ENCODE assay signal across 1 cellular context in the genomic region with DNA sequence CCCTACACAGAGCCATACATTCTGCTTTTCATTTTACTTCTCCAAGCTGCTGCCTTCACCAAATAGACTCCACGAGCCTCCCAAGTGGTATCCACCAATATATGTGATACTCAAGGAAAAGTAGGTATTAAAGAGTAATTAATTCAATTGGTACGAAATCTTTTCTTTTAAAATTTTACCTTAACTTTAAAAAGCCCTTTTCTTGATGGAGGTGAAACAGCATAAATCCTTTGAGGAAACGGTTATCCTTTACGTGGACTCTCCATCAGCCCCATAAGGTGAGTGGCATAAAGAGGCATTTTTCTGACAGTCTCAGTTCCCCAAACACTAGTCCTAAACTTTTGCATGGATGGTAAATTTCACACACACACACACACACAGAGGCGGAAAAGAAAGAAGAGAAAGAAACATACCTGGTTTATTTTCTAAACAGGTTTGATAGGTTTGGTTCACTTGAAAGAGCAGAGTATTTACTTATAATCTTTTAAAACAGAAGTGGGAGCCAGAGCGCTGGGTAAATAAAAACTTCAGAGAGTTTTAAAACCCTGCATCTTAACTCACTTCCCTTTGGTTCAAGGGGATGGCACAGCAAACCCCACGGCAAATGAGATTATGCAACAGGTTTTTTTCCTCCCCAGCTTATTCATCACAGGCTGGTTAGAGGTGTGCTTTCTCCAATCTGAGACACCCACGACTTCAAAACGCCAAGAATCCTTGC.
TF ChIP-seq lines count a peak whose summit lies in the region.

No MANE protein-coding gene starts in this region.

TF ChIP-seq in K562, 482 proteins besides CTCF, POLR2A, EP300 and RAD21 (continued from another document):
- TF ChIP-seq MYBL2 (IDR thresholded peaks at IDR 0.05; ENCODE audit: low read depth) (no peak), MYBL2 (CRISPR knock-in tag; IDR thresholded peaks at IDR 0.05; ENCODE audit: borderline replicate concordance) (no peak), JUND (IDR thresholded peaks at IDR 0.05; ENCODE audit: borderline replicate concordance, low read depth, low read length) (0 out of 2 replicates have a peak, but pooled peaks have one; percentile 23), JUND (tag; IDR thresholded peaks at IDR 0.05; ENCODE audit: borderline replicate concordance, low read depth, low read length) (no peak), PCBP1 (IDR thresholded peaks at IDR 0.05; ENCODE audit: low read depth, low read length, poor library complexity, severe bottlenecking) (no peak), TSC22D4 (tag; IDR thresholded peaks at IDR 0.05) (no peak), WHSC1 (IDR thresholded peaks at IDR 0.05; ENCODE audit: low read length) (no peak), ESRRA (IDR thresholded peaks at IDR 0.05; ENCODE audit: borderline replicate concordance, low read depth) (no peak), ZFP30 (CRISPR knock-in tag; IDR thresholded peaks at IDR 0.05; ENCODE audit: borderline replicate concordance) (no peak), SMC3 (conservative IDR thresholded peaks at IDR 0.05; ENCODE audit: insufficient read depth, low read depth, low read length) (no peak), CREBBP (IDR thresholded peaks at IDR 0.05; ENCODE audit: low read depth, low read length) (no peak), SMARCC2 (IDR thresholded peaks at IDR 0.05; ENCODE audit: low read depth) (peak; percentile 18; the same call in 1 of the 2 replicates), DNMT1 (IDR thresholded peaks at IDR 0.05) (no peak), ZNF384 (IDR thresholded peaks at IDR 0.05; ENCODE audit: low read depth, low read length) (peak; percentile 26; the same call in 1 of the 2 replicates), SPI1 (IDR thresholded peaks at IDR 0.05; ENCODE audit: borderline replicate concordance, low read depth, low read length) (no peak), FOXM1 (IDR thresholded peaks at IDR 0.05; ENCODE audit: low read depth) (no peak), FOXM1 (CRISPR knock-in tag; IDR thresholded peaks at IDR 0.05; ENCODE audit: low read depth) (no peak), GABPB1 (CRISPR knock-in tag; IDR thresholded peaks at IDR 0.05) (no peak), XRCC5 (IDR thresholded peaks at IDR 0.05; ENCODE audit: low read depth, low read length) (no peak), PURB (CRISPR knock-in tag; IDR thresholded peaks at IDR 0.05; ENCODE audit: low read depth) (no peak)
- TF ChIP-seq, protein P1, sequence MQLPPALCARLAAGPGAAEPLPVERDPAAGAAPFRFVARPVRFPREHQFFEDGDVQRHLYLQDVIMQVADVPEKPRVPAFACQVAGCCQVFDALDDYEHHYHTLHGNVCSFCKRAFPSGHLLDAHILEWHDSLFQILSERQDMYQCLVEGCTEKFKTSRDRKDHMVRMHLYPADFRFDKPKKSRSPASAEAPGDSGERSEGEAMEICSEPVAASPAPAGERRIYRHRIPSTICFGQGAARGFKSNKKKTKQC (CRISPR knock-in tag; IDR thresholded peaks at IDR 0.05), result no peak
- TF ChIP-seq, protein P2, sequence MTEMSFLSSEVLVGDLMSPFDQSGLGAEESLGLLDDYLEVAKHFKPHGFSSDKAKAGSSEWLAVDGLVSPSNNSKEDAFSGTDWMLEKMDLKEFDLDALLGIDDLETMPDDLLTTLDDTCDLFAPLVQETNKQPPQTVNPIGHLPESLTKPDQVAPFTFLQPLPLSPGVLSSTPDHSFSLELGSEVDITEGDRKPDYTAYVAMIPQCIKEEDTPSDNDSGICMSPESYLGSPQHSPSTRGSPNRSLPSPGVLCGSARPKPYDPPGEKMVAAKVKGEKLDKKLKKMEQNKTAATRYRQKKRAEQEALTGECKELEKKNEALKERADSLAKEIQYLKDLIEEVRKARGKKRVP (CRISPR knock-in tag; IDR thresholded peaks at IDR 0.05), result no peak
- TF ChIP-seq, protein P3, sequence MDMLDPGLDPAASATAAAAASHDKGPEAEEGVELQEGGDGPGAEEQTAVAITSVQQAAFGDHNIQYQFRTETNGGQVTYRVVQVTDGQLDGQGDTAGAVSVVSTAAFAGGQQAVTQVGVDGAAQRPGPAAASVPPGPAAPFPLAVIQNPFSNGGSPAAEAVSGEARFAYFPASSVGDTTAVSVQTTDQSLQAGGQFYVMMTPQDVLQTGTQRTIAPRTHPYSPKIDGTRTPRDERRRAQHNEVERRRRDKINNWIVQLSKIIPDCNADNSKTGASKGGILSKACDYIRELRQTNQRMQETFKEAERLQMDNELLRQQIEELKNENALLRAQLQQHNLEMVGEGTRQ (CRISPR knock-in tag; IDR thresholded peaks at IDR 0.05), result no peak
- TF ChIP-seq, protein P4, sequence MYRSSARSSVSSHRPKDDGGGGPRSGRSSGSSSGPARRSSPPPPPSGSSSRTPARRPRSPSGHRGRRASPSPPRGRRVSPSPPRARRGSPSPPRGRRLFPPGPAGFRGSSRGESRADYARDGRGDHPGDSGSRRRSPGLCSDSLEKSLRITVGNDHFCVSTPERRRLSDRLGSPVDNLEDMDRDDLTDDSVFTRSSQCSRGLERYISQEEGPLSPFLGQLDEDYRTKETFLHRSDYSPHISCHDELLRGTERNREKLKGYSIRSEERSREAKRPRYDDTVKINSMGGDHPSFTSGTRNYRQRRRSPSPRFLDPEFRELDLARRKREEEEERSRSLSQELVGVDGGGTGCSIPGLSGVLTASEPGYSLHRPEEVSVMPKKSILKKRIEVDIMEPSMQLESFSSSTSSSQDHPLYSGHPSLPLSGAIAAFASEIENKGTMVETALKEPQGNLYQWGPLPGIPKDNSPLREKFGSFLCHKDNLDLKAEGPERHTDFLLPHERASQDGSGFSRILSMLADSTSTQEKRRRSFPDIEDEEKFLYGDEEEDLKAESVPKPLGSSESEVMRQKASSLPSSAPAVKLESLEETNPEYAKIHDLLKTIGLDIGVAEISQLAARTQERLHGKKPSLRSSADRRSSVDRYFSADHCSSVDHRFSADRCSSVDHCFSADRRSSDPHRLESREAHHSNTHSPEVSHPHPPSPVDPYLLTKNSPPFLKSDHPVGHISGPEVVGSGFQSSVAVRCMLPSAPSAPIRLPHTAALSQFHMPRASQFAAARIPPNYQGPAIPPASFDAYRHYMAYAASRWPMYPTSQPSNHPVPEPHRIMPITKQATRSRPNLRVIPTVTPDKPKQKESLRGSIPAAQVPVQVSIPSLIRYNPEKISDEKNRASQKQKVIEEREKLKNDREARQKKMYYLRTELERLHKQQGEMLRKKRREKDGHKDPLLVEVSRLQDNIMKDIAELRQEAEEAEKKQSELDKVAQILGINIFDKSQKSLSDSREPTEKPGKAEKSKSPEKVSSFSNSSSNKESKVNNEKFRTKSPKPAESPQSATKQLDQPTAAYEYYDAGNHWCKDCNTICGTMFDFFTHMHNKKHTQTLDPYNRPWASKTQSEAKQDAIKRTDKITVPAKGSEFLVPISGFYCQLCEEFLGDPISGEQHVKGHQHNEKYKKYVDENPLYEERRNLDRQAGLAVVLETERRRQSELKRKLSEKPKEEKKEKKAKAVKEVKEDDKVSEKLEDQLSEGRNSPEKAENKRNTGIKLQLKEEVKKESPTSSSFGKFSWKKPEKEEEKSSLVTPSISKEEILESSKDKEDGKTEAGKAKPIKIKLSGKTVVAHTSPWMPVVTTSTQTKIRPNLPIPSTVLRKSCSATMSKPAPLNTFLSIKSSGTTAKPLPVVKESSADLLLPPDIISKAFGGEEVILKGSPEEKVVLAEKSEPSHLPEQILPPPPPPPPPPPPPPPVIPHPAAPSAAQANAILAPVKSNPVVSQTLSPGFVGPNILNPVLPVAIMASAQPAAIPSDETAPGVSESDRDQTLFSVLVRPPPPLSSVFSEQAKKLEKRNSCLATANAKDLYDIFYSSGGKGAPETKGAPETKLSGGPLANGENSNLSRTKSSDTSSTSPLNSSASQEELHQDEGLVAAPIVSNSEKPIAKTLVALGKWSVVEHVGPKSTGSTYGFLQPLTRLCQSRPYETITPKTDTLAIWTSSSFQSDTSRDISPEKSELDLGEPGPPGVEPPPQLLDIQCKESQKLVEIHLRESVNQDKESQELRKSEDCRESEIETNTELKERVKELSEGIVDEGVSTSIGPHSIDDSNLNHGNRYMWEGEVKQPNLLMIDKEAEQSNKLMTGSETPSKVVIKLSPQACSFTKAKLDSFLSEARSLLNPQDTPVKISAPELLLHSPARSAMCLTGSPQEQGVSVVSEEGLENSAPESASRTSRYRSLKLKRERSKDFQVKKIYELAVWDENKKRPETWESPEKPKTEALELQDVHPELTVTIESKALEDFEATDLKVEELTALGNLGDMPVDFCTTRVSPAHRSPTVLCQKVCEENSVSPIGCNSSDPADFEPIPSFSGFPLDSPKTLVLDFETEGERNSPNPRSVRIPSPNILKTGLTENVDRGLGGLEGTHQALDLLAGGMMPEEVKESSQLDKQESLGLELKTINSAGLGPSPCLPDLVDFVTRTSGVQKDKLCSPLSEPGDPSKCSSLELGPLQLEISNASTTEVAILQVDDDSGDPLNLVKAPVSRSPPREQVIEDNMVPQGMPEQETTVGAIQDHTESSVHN (IDR thresholded peaks at IDR 0.05; ENCODE audit: borderline replicate concordance in 1 of 2, low read depth in 1 of 2), result no peak
- TF ChIP-seq, protein P5, sequence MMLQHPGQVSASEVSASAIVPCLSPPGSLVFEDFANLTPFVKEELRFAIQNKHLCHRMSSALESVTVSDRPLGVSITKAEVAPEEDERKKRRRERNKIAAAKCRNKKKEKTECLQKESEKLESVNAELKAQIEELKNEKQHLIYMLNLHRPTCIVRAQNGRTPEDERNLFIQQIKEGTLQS (IDR thresholded peaks at IDR 0.05), result peak; percentile 40; the same call in 1 of the 2 replicates
- TF ChIP-seq, protein P5 (CRISPR knock-in tag; conservative IDR thresholded peaks at IDR 0.05), result no peak
- TF ChIP-seq, protein P6, sequence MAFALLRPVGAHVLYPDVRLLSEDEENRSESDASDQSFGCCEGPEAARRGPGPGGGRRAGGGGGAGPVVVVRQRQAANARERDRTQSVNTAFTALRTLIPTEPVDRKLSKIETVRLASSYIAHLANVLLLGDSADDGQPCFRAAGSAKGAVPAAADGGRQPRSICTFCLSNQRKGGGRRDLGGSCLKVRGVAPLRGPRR (CRISPR knock-in tag; IDR thresholded peaks at IDR 0.05), result no peak
